In genomic region chr14:90384543-90384911, GRCh38 we compare ENCODE assay signal across 8 cellular contexts. TPM values are rescaled to one million over a fixed set of nuclear protein-coding genes. Genes with fewer than 3 reads are reported as not detected.
A peak's percentile ranks its signal among the peaks of the same experiment; 100 is the strongest.
DNase-seq lines count a peak whose midpoint lies in the region; ATAC-seq and TF ChIP-seq lines count a peak whose summit lies in the region.

No MANE protein-coding gene starts in this region.

- no peak for TF ChIP-seq POLR2A in adrenal gland (IDR thresholded peaks at IDR 0.05)

- H3K36me3 ChIP-seq in cardiac muscle cell (no peaks in the 10 kb centered on the region), adrenal gland (replicated peaks in 1 of 2) (no peaks in the 10 kb centered on the region), left lung (no peaks in the 10 kb centered on the region), tibial artery (no peaks in the 10 kb centered on the region)

- H3K4me1 ChIP-seq in cardiac muscle cell (ENCODE audit: low read depth): peaks cover 27% of the 10 kb centered on the region
- peaks cover 15 to 32% of the 10 kb centered on the region in 2 donors for H3K4me1 ChIP-seq in adrenal gland (replicated peaks in 1 of 2)
- peaks cover 6 to 26% of the 10 kb centered on the region in 2 donors for H3K4me1 ChIP-seq in left lung
- peaks cover 0 to 29% (median 14%) of the 10 kb centered on the region in 4 donors for H3K4me1 ChIP-seq in tibial artery

- 70 to 78% (median 74%) methylated on average over 3 of the region's 3 CpGs for WGBS in adrenal gland, 4 donors

- intact Hi-C loops in left ventricle myocardium superior (cut with micrococcal nuclease) (no loop called here), adrenal gland (cut with DNase I) (no loop called here), left lung (cut with DNase I) (no loop called here), tibial artery (cut with DNase I; ENCODE audit: low total_unique reads) (no loop called here)

- ATAC-seq in left ventricle myocardium superior: no peak
- ATAC-seq in left lung: no peak
- no peak for ATAC-seq in HG03039 (IDR thresholded peaks at IDR 0.05; ENCODE audit: unreplicated experiment)
- no peak for ATAC-seq in HG03457 (IDR thresholded peaks at IDR 0.05; ENCODE audit: unreplicated experiment)

- DNase-seq in cardiac muscle cell (ENCODE audit: low read depth in 1 of 2, low spot score in 1 of 2): no peak
- DNase-seq in left ventricle myocardium superior: no peak
- no peak for DNase-seq in adrenal gland
- DNase-seq in left lung: no peak
- DNase-seq in tibial artery: no peak
- no peak for DNase-seq in NCI-H526 treated with DMSO at 0.1 percent for 48 hours (lab: John Stamatoyannopoulos, UW)

- peak overlapping the region; percentile 97 for H3K27ac ChIP-seq in cardiac muscle cell
- peak overlapping the region; percentile 94 to 100 (median 100) for H3K27ac ChIP-seq in adrenal gland
- H3K27ac ChIP-seq in left lung: peak overlapping the region; percentile 97 to 100
- peak overlapping the region; percentile 99 to 100 for H3K27ac ChIP-seq in tibial artery

- no peak for TF ChIP-seq CTCF in cardiac muscle cell (IDR thresholded peaks at IDR 0.05; ENCODE audit: low read depth, low read length)
- TF ChIP-seq CTCF in adrenal gland (IDR thresholded peaks at IDR 0.05): no peak
- TF ChIP-seq CTCF in left lung (IDR thresholded peaks at IDR 0.05): no peak
- TF ChIP-seq CTCF in tibial artery (IDR thresholded peaks at IDR 0.05): no peak

- no peak overlapping the region for H3K4me3 ChIP-seq in cardiac muscle cell
- H3K4me3 ChIP-seq in adrenal gland: peak overlapping the region in 1 of 4 donors; percentile 71
- peak overlapping the region in 1 of 2 donors; percentile 47 for H3K4me3 ChIP-seq in left lung
- H3K4me3 ChIP-seq in tibial artery: peak overlapping the region in 1 of 2 donors; percentile 73

- no peaks in the 10 kb centered on the region for H3K27me3 ChIP-seq in cardiac muscle cell
- H3K27me3 ChIP-seq in adrenal gland: no peaks in the 10 kb centered on the region
- H3K27me3 ChIP-seq in left lung: no peaks in the 10 kb centered on the region
- H3K27me3 ChIP-seq in tibial artery: no peaks in the 10 kb centered on the region

- H3K9me3 ChIP-seq in cardiac muscle cell (ENCODE audit: low read depth) (no peaks in the 10 kb centered on the region), adrenal gland (replicated peaks in 1 of 3) (no peaks in the 10 kb centered on the region), left lung (no peaks in the 10 kb centered on the region), tibial artery (no peaks in the 10 kb centered on the region)

RNA-seq across cellular contexts. Expression of gene CALM1, which starts 12.3 kb away (rescaled TPM):
- total RNA-seq in cardiac muscle cell (65.6 and 74.6 TPM in 2 replicates), left ventricle myocardium superior (610 TPM), adrenal gland (100 to 1,000 TPM; 191 to 402 (median 259) TPM), left lung (100 to 1,000 TPM; 553 to 556 TPM)
- polyA plus RNA-seq in cardiac muscle cell (174 and 236 TPM in 2 replicates), adrenal gland (100 to 1,000 TPM; 190 to 372 (median 193) TPM)

RNA-seq across cellular contexts. Expression of gene NRDE2, which starts 52.8 kb away (rescaled TPM):
- total RNA-seq in cardiac muscle cell (6.8 and 13.1 TPM in 2 replicates), left ventricle myocardium superior (11.8 TPM), adrenal gland (10 to 100 TPM in 7 of 8 donors, 1 to 10 TPM in 1; 9.2 to 24.8 (median 16.4) TPM), left lung (10 to 100 TPM; 17.4 to 21.1 TPM)
- polyA plus RNA-seq in cardiac muscle cell (7.9 and 8.7 TPM in 2 replicates), adrenal gland (10 to 100 TPM in 2 of 3 donors, 1 to 10 TPM in 1; 9.2 to 25.6 (median 13.5) TPM)
